In the genomic region with DNA sequence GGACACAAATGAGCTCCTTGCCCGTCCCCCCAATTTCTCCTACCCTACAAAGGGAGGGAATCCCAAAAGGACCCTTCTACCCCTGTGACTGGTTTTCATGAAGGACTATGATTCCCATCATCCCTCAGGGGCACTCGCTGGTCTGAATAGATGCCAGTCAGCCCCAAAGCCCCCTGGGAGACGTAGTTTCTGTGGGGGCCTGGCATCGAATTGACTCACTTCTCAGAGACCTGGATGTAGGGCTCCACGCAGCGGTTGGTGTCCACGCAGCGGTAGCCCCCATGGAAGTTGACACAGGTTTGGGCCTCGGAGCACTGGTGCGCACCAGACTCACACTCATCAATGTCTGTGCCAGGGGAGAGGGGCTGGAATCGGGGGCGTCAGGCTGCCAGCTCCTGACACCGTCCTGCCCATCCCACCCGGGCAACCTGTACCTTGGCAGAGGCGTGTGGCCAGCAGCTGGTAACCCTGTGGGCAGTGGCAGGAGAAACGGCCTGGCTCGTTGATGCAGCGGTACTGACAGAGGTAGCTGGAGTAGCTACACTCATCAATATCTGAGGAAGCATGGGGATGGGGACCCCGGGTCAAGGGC, we compare ENCODE assay signal across 2 cellular contexts.
TF ChIP-seq lines count a peak whose summit lies in the region.

No MANE protein-coding gene starts in this region.

TF ChIP-seq in SK-N-SH, 30 proteins besides CTCF, POLR2A, EP300 and RAD21 (continued from another document):
- TF ChIP-seq SMC3 (IDR thresholded peaks at IDR 0.05; ENCODE audit: low read depth, low read length): no peak
- TF ChIP-seq SIN3A (IDR thresholded peaks at IDR 0.05; ENCODE audit: borderline replicate concordance, low read depth, low read length): no peak
- TF ChIP-seq, protein P1, sequence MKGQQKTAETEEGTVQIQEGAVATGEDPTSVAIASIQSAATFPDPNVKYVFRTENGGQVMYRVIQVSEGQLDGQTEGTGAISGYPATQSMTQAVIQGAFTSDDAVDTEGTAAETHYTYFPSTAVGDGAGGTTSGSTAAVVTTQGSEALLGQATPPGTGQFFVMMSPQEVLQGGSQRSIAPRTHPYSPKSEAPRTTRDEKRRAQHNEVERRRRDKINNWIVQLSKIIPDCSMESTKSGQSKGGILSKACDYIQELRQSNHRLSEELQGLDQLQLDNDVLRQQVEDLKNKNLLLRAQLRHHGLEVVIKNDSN (IDR thresholded peaks at IDR 0.05; ENCODE audit: borderline replicate concordance, low read depth): no peak
- TF ChIP-seq, protein P2, sequence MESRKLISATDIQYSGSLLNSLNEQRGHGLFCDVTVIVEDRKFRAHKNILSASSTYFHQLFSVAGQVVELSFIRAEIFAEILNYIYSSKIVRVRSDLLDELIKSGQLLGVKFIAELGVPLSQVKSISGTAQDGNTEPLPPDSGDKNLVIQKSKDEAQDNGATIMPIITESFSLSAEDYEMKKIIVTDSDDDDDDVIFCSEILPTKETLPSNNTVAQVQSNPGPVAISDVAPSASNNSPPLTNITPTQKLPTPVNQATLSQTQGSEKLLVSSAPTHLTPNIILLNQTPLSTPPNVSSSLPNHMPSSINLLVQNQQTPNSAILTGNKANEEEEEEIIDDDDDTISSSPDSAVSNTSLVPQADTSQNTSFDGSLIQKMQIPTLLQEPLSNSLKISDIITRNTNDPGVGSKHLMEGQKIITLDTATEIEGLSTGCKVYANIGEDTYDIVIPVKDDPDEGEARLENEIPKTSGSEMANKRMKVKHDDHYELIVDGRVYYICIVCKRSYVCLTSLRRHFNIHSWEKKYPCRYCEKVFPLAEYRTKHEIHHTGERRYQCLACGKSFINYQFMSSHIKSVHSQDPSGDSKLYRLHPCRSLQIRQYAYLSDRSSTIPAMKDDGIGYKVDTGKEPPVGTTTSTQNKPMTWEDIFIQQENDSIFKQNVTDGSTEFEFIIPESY (IDR thresholded peaks at IDR 0.05; ENCODE audit: borderline replicate concordance, low read depth): no peak
- TF ChIP-seq GABPA (IDR thresholded peaks at IDR 0.05; ENCODE audit: low read depth): no peak
- no peak for TF ChIP-seq MXI1 (IDR thresholded peaks at IDR 0.05; ENCODE audit: low read depth, low read length)
- no peak for TF ChIP-seq MEF2A (IDR thresholded peaks at IDR 0.05; ENCODE audit: borderline replicate concordance, low read depth)
- TF ChIP-seq, protein P3, sequence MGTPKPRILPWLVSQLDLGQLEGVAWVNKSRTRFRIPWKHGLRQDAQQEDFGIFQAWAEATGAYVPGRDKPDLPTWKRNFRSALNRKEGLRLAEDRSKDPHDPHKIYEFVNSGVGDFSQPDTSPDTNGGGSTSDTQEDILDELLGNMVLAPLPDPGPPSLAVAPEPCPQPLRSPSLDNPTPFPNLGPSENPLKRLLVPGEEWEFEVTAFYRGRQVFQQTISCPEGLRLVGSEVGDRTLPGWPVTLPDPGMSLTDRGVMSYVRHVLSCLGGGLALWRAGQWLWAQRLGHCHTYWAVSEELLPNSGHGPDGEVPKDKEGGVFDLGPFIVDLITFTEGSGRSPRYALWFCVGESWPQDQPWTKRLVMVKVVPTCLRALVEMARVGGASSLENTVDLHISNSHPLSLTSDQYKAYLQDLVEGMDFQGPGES (IDR thresholded peaks at IDR 0.05; ENCODE audit: low read depth, low read length): no peak
- no peak; the same call in 1 of the 2 replicates for TF ChIP-seq POLR2AphosphoS5 (IDR thresholded peaks at IDR 0.05; ENCODE audit: low read depth, low read length)
- no peak for TF ChIP-seq FOSL2 (IDR thresholded peaks at IDR 0.05; ENCODE audit: borderline replicate concordance, low read depth)
- no peak for TF ChIP-seq FOXJ3 (CRISPR knock-in tag; IDR thresholded peaks at IDR 0.05)

TF ChIP-seq in SK-N-SH treated with all-trans-retinoic acid at 6 μM for 48 hours, 23 proteins besides CTCF, POLR2A, EP300 and RAD21 (continued from another document):
- TF ChIP-seq, protein P4, sequence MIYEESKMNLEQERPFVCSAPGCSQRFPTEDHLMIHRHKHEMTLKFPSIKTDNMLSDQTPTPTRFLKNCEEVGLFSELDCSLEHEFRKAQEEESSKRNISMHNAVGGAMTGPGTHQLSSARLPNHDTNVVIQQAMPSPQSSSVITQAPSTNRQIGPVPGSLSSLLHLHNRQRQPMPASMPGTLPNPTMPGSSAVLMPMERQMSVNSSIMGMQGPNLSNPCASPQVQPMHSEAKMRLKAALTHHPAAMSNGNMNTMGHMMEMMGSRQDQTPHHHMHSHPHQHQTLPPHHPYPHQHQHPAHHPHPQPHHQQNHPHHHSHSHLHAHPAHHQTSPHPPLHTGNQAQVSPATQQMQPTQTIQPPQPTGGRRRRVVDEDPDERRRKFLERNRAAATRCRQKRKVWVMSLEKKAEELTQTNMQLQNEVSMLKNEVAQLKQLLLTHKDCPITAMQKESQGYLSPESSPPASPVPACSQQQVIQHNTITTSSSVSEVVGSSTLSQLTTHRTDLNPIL (CRISPR knock-in tag; IDR thresholded peaks at IDR 0.05; ENCODE audit: low read depth): no peak
- TF ChIP-seq CSDC2 (CRISPR knock-in tag; IDR thresholded peaks at IDR 0.05) (no peak), ESRRG (CRISPR knock-in tag; IDR thresholded peaks at IDR 0.05) (no peak), ZNF70 (CRISPR knock-in tag; IDR thresholded peaks at IDR 0.05) (no peak), ZC3H10 (CRISPR knock-in tag; IDR thresholded peaks at IDR 0.05) (no peak), BACH2 (CRISPR knock-in tag; IDR thresholded peaks at IDR 0.05; ENCODE audit: borderline replicate concordance) (no peak), ZNF8 (CRISPR knock-in tag; IDR thresholded peaks at IDR 0.05) (no peak), ZFP3 (CRISPR knock-in tag; IDR thresholded peaks at IDR 0.05) (no peak)
